In genomic region chr14:93112891-93113677, GRCh38 we compare ENCODE assay signal across 8 cellular contexts. TPM values are rescaled to one million over a fixed set of nuclear protein-coding genes. Genes with fewer than 3 reads are reported as not detected.
DNase-seq lines count a peak whose midpoint lies in the region; ATAC-seq and TF ChIP-seq lines count a peak whose summit lies in the region.

No MANE protein-coding gene starts in this region.

- no peaks in the 10 kb centered on the region for H3K27me3 ChIP-seq in DND-41 (ENCODE audit: insufficient read depth, low read length, poor library complexity)
- H3K27me3 ChIP-seq in Peyer's patch: no peaks in the 10 kb centered on the region

- peak overlapping the region; percentile 49 for H3K27ac ChIP-seq in DND-41 (ENCODE audit: low read length)
- peak overlapping the region; percentile 98 to 100 (median 99) for H3K27ac ChIP-seq in Peyer's patch

- ATAC-seq in DND-41 (ENCODE audit: insufficient read depth, low read depth): no peak
- ATAC-seq in stimulated activated naive CD8-positive, alpha-beta T cell treated with anti-CD3 and anti-CD28 coated beads, Interleukin-15, Interleukin-2, amounts not matched to agents 100 U/mL and 50 U/mL, for 24 hours: no peak
- no peak for ATAC-seq in HG03342 (IDR thresholded peaks at IDR 0.05; ENCODE audit: unreplicated experiment)

- H2AFZ ChIP-seq in DND-41 (ENCODE audit: low read depth, low read length): peak overlapping the region; percentile 33; the same call in 1 of the 2 replicates

- peaks cover 24% of the 10 kb centered on the region for H3K27me3 Mint-ChIP-seq in nephron progenitor cell (ENCODE audit: low read depth, poor library complexity)

- H3K4me3 ChIP-seq in DND-41 (ENCODE audit: low read depth in 1 of 2, low read length in 2 of 2) (peak overlapping the region in 1 of 2 experiments; percentile 94; a peak in 2 of 4 replicates), Peyer's patch (peak overlapping the region; percentile 49 to 95 (median 66))

- peak overlapping the region; percentile 89 for H3K4me3 Mint-ChIP-seq in nephron progenitor cell

- H3K9me3 Mint-ChIP-seq in nephron progenitor cell: no peaks in the 10 kb centered on the region

- H3K9me3 ChIP-seq in DND-41 (ENCODE audit: insufficient read depth, low read length, severe bottlenecking) (no peaks in the 10 kb centered on the region), Peyer's patch (no peaks in the 10 kb centered on the region)

- H3K36me3 Mint-ChIP-seq in nephron progenitor cell (ENCODE audit: low read depth): no peaks in the 10 kb centered on the region

- TF ChIP-seq CTCF in DND-41 (IDR thresholded peaks at IDR 0.05; ENCODE audit: borderline replicate concordance, extremely low read depth, low read length, poor library complexity, severe bottlenecking): peak; percentile 90
- peak; percentile 76 to 94 (median 86) for TF ChIP-seq CTCF in Peyer's patch (IDR thresholded peaks at IDR 0.05)
- peak; percentile 84 for TF ChIP-seq CTCF in nephron progenitor cell (IDR thresholded peaks at IDR 0.05)

- peaks cover 45% of the 10 kb centered on the region; the same call in 1 of the 2 replicates for H4K20me1 ChIP-seq in DND-41 (ENCODE audit: insufficient read depth, low read length)

- H3K36me3 ChIP-seq in DND-41 (ENCODE audit: insufficient read depth, low read length): peaks cover 3% of the 10 kb centered on the region
- H3K36me3 ChIP-seq in Peyer's patch: no peaks in the 10 kb centered on the region

- peak in 1 of 2 donors; percentile 60 for TF ChIP-seq POLR2A in Peyer's patch (IDR thresholded peaks at IDR 0.05)

- peak overlapping the region; percentile 75; the same call in 1 of the 2 replicates for H3K9ac ChIP-seq in DND-41 (ENCODE audit: low read depth, low read length)

- H3K4me2 ChIP-seq in DND-41 (ENCODE audit: insufficient read depth, low read length): peak overlapping the region; percentile 89

- H3K4me1 ChIP-seq in DND-41 (ENCODE audit: insufficient read depth, low read length) (peaks cover 40% of the 10 kb centered on the region), Peyer's patch (peaks cover 0 to 38% (median 14%) of the 10 kb centered on the region in 4 donors)

- peak overlapping the region; percentile 78 for H3K27ac Mint-ChIP-seq in nephron progenitor cell

- DNase-seq in DND-41 (peak; percentile 74), HuH-7.5 (ENCODE audit: low spot score) (peak; percentile 76), Peyer's patch (peak; percentile 83 to 97 (median 95)), fibroblast of the conjunctiva (ENCODE audit: low read depth) (peak; percentile 81), nephron progenitor cell (peak; percentile 84)
- DNase-seq in activated T-helper 1 cell treated with anti-CD3 and anti-CD28 coated beads, Interleukin-2, amount 50 U/mL, for 16 hours (ENCODE audit: low read depth in 1 of 2, low spot score in 1 of 2): peak; percentile 57 to 58
- peak; percentile 83 for DNase-seq in stimulated activated naive CD8-positive, alpha-beta T cell treated with anti-CD3 and anti-CD28 coated beads, Interleukin-15, Interleukin-2, amounts not matched to agents 100 U/mL and 50 U/mL, for 24 hours

- peaks cover 67% of the 10 kb centered on the region for H3K79me2 ChIP-seq in DND-41 (ENCODE audit: insufficient read depth, low read length)

- H3K4me1 Mint-ChIP-seq in nephron progenitor cell: peaks cover 36% of the 10 kb centered on the region

RNA-seq across cellular contexts. Expression of gene ITPK1, which starts 2.6 kb away (rescaled TPM):
- 100 to 1,000 TPM; 132 to 172 (median 157) TPM for total RNA-seq in Peyer's patch
